In genomic region chr15:99076555-99077308, GRCh38 we compare ENCODE assay signal across 7 cellular contexts. TPM values are rescaled to one million over a fixed set of nuclear protein-coding genes. Genes with fewer than 3 reads are reported as not detected.
DNase-seq lines count a peak whose midpoint lies in the region; TF ChIP-seq lines count a peak whose summit lies in the region.

No MANE protein-coding gene starts in this region.

- H3K27ac ChIP-seq in left ventricle myocardium inferior (replicated peaks), result peak overlapping the region; percentile 37

- no peaks in the 10 kb centered on the region for H3K27me3 ChIP-seq in HAP-1 (ENCODE audit: low read depth)
- H3K27me3 ChIP-seq in left ventricle myocardium inferior (ENCODE audit: low read depth), result no peaks in the 10 kb centered on the region

- in situ Hi-C loops in HAP-1 (cut with MboI; ENCODE audit: low sequenced_read_pairs), result no loop called here

- peaks cover 3% of the 10 kb centered on the region; the same call in 1 of the 2 replicates for H3K4me1 ChIP-seq in HAP-1
- H3K4me1 ChIP-seq in left ventricle myocardium inferior, result no peaks in the 10 kb centered on the region

- H3K9me3 ChIP-seq in HAP-1, result no peaks in the 10 kb centered on the region
- no peaks in the 10 kb centered on the region for H3K9me3 ChIP-seq in left ventricle myocardium inferior (replicated peaks)

- TF ChIP-seq CTCF in GM12864 (IDR thresholded peaks at IDR 0.05; ENCODE audit: low read depth, low read length, missing control alignments) (peak; percentile 84), left ventricle myocardium inferior (IDR thresholded peaks at IDR 0.05; ENCODE audit: borderline replicate concordance) (peak; percentile 92)

- H3K4me3 ChIP-seq in GM12864 (ENCODE audit: low read depth, low read length), result peak overlapping the region; percentile 54
- no peak overlapping the region for H3K4me3 ChIP-seq in HAP-1
- H3K4me3 ChIP-seq in left ventricle myocardium inferior, result peak overlapping the region; percentile 57

- intact Hi-C loops in left ventricle myocardium inferior (cut with micrococcal nuclease) (loop anchor here (5.0 to 10.0 kb wide), 2 partner anchors 559 to 632 kb away; no protein-coding TSS in a partner anchor), posterior vena cava (cut with DNase I) (loop anchor here (5.0 to 10.0 kb wide), 3 partner anchors 552 to 632 kb away; no protein-coding TSS in a partner anchor)

- no peaks in the 10 kb centered on the region for H3K36me3 ChIP-seq in HAP-1 (replicated peaks)
- no peaks in the 10 kb centered on the region for H3K36me3 ChIP-seq in left ventricle myocardium inferior

- peak; percentile 50 for DNase-seq in GM12864 (ENCODE audit: low read depth)
- DNase-seq in HAP-1 (ENCODE audit: low spot score in 2 of 2), result peak; percentile 72 to 78
- peak; percentile 89 for DNase-seq in LoVo (ENCODE audit: low spot score)
- peak; percentile 77 for DNase-seq in RPMI8226
- DNase-seq in amniotic epithelial cell (ENCODE audit: low read depth), result peak; percentile 69
- peak; percentile 25 for DNase-seq in left ventricle myocardium inferior
- peak; percentile 78 for DNase-seq in posterior vena cava (ENCODE audit: low spot score)

RNA-seq across cellular contexts. Expression of gene SYNM, which starts 28.1 kb away (rescaled TPM):
- total RNA-seq in left ventricle myocardium inferior (378 TPM), posterior vena cava (100 to 1,000 TPM; 447 to 863 TPM)

Comparison
In these comparisons a context has a peak if more than half of its experiments do, and no peak if none do; other contexts are left out.
1. DNase-seq: peak in every context shown above with its lines; median percentile 89 in LoVo; 78 in posterior vena cava; 77 in RPMI8226; 75 in HAP-1; 69 in amniotic epithelial cell; 50 in GM12864; 25 in left ventricle myocardium inferior.